9 cellular contexts compared by ENCODE assay signal in genomic region chr12:46933947-46934346, GRCh38.
A peak's percentile ranks its signal among the peaks of the same experiment; 100 is the strongest.
DNase-seq lines count a peak whose midpoint lies in the region; ATAC-seq and TF ChIP-seq lines count a peak whose summit lies in the region.
"Had no signal": no experiment of that assay in that cellular context is flagged by ENCODE, and none has a peak within 500 bp of the region (broad histone marks: within the 10 kb centered on the region; RNA-seq: fewer than 3 reads in every experiment).

No MANE protein-coding gene starts in this region.

- ATAC-seq in lower lobe of right lung (no peak), HG02623 (IDR thresholded peaks at IDR 0.05; ENCODE audit: unreplicated experiment) (no peak), GM21825 (IDR thresholded peaks at IDR 0.05; ENCODE audit: unreplicated experiment) (no peak)
- ATAC-seq: activated T-cell treated with anti-CD3 and anti-CD28 coated beads, Interleukin-2, amount 50 U/mL, for 72 hours had no signal

- intact Hi-C loops in lower lobe of right lung (cut with DNase I), result no loop called here

- no peaks in the 10 kb centered on the region for H3K4me1 ChIP-seq in lower lobe of right lung

- H3K4me3 ChIP-seq in choroid plexus epithelial cell (ENCODE audit: low read depth, low read length), result no peak overlapping the region
- H3K4me3 ChIP-seq in lower lobe of right lung, result no peak overlapping the region

- no peaks in the 10 kb centered on the region for H3K9me3 ChIP-seq in lower lobe of right lung

- DNase-seq in NCI-H2196 (lab: John Stamatoyannopoulos, UW; ENCODE audit: unreplicated experiment), result peak; percentile 25
- DNase-seq in NCI-H2196 treated with DMSO at 0.1 percent for 48 hours (lab: John Stamatoyannopoulos, UW; ENCODE audit: unreplicated experiment), result no peak
- DNase-seq in NCI-H460 (ENCODE audit: extremely low read depth, low read depth), result peak; percentile 57
- DNase-seq in choroid plexus epithelial cell (ENCODE audit: low read depth), result peak; percentile 84
- DNase-seq in lower lobe of right lung, result no peak
- no peak for DNase-seq in COR-L47 (lab: John Stamatoyannopoulos, UW)

- no peak overlapping the region for H3K27ac ChIP-seq in lower lobe of right lung

- no peaks in the 10 kb centered on the region for H3K27me3 ChIP-seq in lower lobe of right lung (ENCODE audit: low read depth)

- TF ChIP-seq CTCF in choroid plexus epithelial cell (conservative IDR thresholded peaks at IDR 0.05; ENCODE audit: low read depth, low read length) (peak; percentile 74), lower lobe of right lung (IDR thresholded peaks at IDR 0.05) (peak; percentile 55)

- H3K36me3 ChIP-seq in lower lobe of right lung, result no peaks in the 10 kb centered on the region

Comparison
In these comparisons a context has a peak if more than half of its experiments do, and no peak if none do; other contexts are left out.
1. DNase-seq: peak in NCI-H2196 (single experiment), NCI-H460 (single experiment) and choroid plexus epithelial cell (single experiment); none in NCI-H2196 treated with DMSO at 0.1 percent for 48 hours (single experiment), lower lobe of right lung (single experiment) and COR-L47 (single experiment).